In genomic region chr12:50685641-50686040, GRCh38 we compare ENCODE assay signal across 34 cellular contexts.
"Had no signal": no experiment of that assay in that cellular context is flagged by ENCODE, and none has a peak within 500 bp of the region (broad histone marks: within the 10 kb centered on the region; RNA-seq: fewer than 3 reads in every experiment).

No MANE protein-coding gene starts in this region.

- ATAC-seq: activated CD8-positive, alpha-beta memory T cell treated with anti-CD3 and anti-CD28 coated beads, Interleukin-2, amount 10 ng/mL, durations not matched to agents 7 days and 5 days; Right ventricle myocardium inferior; SK-N-SH treated with all-trans-retinoic acid at 6 μM for 48 hours; T-cell had no signal

- DNase-seq: activated B cell treated with CpG ODN at 0.5 μM for 24 hours; activated CD4-positive, alpha-beta memory T cell treated with anti-CD3 and anti-CD28 coated beads for 36 hours; activated CD4-positive, alpha-beta T cell treated with anti-CD3 and anti-CD28 coated beads for 4 hours; activated CD4-positive, alpha-beta T cell treated with anti-CD3 and anti-CD28 coated beads, Interleukin-2, amount 50 U/mL, for 1 hour; activated CD4-positive, CD25-positive, alpha-beta regulatory T cell treated with anti-CD3 and anti-CD28 coated beads, Interleukin-2, amount 50 U/mL, for 72 hours; activated CD8-positive, alpha-beta memory T cell treated with anti-CD3 and anti-CD28 coated beads, Interleukin-2, amount 10 ng/mL, durations not matched to agents 7 days and 5 days; activated CD8-positive, alpha-beta memory T cell treated with anti-CD3 and anti-CD28 coated beads, Interleukin-2, amount 50 U/mL, for 48 hours; activated effector memory CD4-positive, alpha-beta T cell treated with anti-CD3 and anti-CD28 coated beads, Interleukin-2, amount 50 U/mL, for 16 hours; activated naive CD4-positive, alpha-beta T cell; activated naive CD4-positive, alpha-beta T cell treated with anti-CD3 and anti-CD28 coated beads, Interleukin-2, amount 50 U/mL, for 16 hours; activated naive CD8-positive, alpha-beta T cell treated with anti-CD3 and anti-CD28 coated beads for 36 hours; activated T-cell treated with anti-CD3 and anti-CD28 coated beads, Interleukin-2, amount 50 U/mL, for 48 hours; amniotic stem cell; aorta; brain microvascular endothelial cell; central memory CD4-positive, alpha-beta T cell; Kasumi-1; KG1; MG63; NCI-H1048; NCI-H1105 treated with DMSO at 0.1 percent for 48 hours; NCI-H1436; NCI-H1694; NCI-H1930; NCI-H2081 treated with DMSO at 0.1 percent for 48 hours; NCI-H345; NCI-H524 treated with DMSO at 0.1 percent for 48 hours; PC-9; SIG-M5; T-cell; T-helper 2 cell; T-helper 9 cell had no signal
